Comparison of ENCODE assay signal across 1 cellular context in genomic region chr3:142947799-142948575, GRCh38.
TF ChIP-seq lines count a peak whose summit lies in the region.

No MANE protein-coding gene starts in this region.

TF ChIP-seq in GM12878, 131 proteins besides CTCF, POLR2A, EP300 and RAD21:
- TF ChIP-seq ZNF274 (IDR thresholded peaks at IDR 0.05; ENCODE audit: insufficient read depth, insufficient read length), result no peak
- TF ChIP-seq PAX8 (IDR thresholded peaks at IDR 0.05), result no peak
- TF ChIP-seq ZNF384 (IDR thresholded peaks at IDR 0.05; ENCODE audit: borderline replicate concordance, low read depth, low read length), result no peak
- TF ChIP-seq BHLHE40 (IDR thresholded peaks at IDR 0.05; ENCODE audit: borderline replicate concordance in 1 of 2, low read depth in 2 of 2, low read length in 1 of 2), result no peak
- no peak for TF ChIP-seq CBX3 (IDR thresholded peaks at IDR 0.05; ENCODE audit: borderline replicate concordance, low read depth)
- no peak for TF ChIP-seq RELA (IDR thresholded peaks at IDR 0.05; ENCODE audit: borderline replicate concordance, partially characterized antibody)
- no peak for TF ChIP-seq ZBED1 (IDR thresholded peaks at IDR 0.05; ENCODE audit: borderline replicate concordance)
- no peak for TF ChIP-seq PRDM15 (CRISPR knock-in tag; IDR thresholded peaks at IDR 0.05)
- TF ChIP-seq NFIC (IDR thresholded peaks at IDR 0.05; ENCODE audit: low read depth, low read length), result no peak
- no peak for TF ChIP-seq SREBF2 (IDR thresholded peaks at IDR 0.05; ENCODE audit: low read length)
- TF ChIP-seq MEF2A (IDR thresholded peaks at IDR 0.05; ENCODE audit: insufficient read depth, low read depth, low read length), result no peak
- TF ChIP-seq USF1 (IDR thresholded peaks at IDR 0.05; ENCODE audit: borderline replicate concordance, extremely low read length, insufficient read depth, low read depth, low read length), result no peak
- no peak for TF ChIP-seq RUNX3 (IDR thresholded peaks at IDR 0.05; ENCODE audit: low read length)
- TF ChIP-seq CHD4 (IDR thresholded peaks at IDR 0.05), result no peak
- no peak for TF ChIP-seq GABPA (IDR thresholded peaks at IDR 0.05; ENCODE audit: low read depth)
- no peak for TF ChIP-seq HDAC2 (IDR thresholded peaks at IDR 0.05)
- no peak for TF ChIP-seq HDAC6 (IDR thresholded peaks at IDR 0.05; ENCODE audit: unreplicated experiment)
- no peak for TF ChIP-seq IRF4 (IDR thresholded peaks at IDR 0.05; ENCODE audit: low read depth, low read length)
